ENCODE assay signal across 24 cellular contexts in genomic region chr3:13375464-13375863, GRCh38. TPM values are rescaled to one million over a fixed set of nuclear protein-coding genes. Genes with fewer than 3 reads are reported as not detected.
"Had no signal": no experiment of that assay in that cellular context is flagged by ENCODE, and none has a peak within 500 bp of the region (broad histone marks: within the 10 kb centered on the region; RNA-seq: fewer than 3 reads in every experiment).

No MANE protein-coding gene starts in this region.

- ATAC-seq: gastrocnemius medialis, heart right ventricle, left cardiac atrium, left lung, left ventricle myocardium superior, lower lobe of right lung, mucosa of descending colon had no signal

- H3K4me1 ChIP-seq: gastrocnemius medialis, lower lobe of right lung had no signal

- H3K9me3 ChIP-seq: esophagus muscularis mucosa, gastrocnemius medialis, heart right ventricle, left lung, lower lobe of right lung, mucosa of descending colon had no signal

- H3K36me3 ChIP-seq: gastrocnemius medialis had no signal

- DNase-seq: dermis blood vessel endothelial cell; dorsolateral prefrontal cortex; effector CD4-positive, alpha-beta T cell; effector memory CD4-positive, alpha-beta T cell; foreskin melanocyte; gastrocnemius medialis; glutamatergic neuron; head of caudate nucleus; heart right ventricle; hippocampal formation; left cardiac atrium; left ventricle myocardium superior; lower lobe of right lung; mesenchymal stem cell; mucosa of descending colon had no signal

- FAIRE-seq: colon, endothelial cell of umbilical vein, islet of Langerhans, keratinocyte had no signal

- H3K27ac ChIP-seq: coronary artery, dorsolateral prefrontal cortex, esophagus muscularis mucosa, gastrocnemius medialis, heart right ventricle, left lung, lower lobe of right lung had no signal

- H3K27me3 ChIP-seq: dorsolateral prefrontal cortex, esophagus muscularis mucosa, gastrocnemius medialis, left lung had no signal

- H3K4me3 ChIP-seq: coronary artery, dorsolateral prefrontal cortex, esophagus muscularis mucosa, gastrocnemius medialis, heart right ventricle, left lung, lower lobe of right lung, mucosa of descending colon had no signal

RNA-seq across cellular contexts. Expression of gene NUP210, which starts 44.7 kb away (rescaled TPM):
- total RNA-seq: fibroblast of villous mesenchyme, myocyte had no signal
